37 cellular contexts compared by ENCODE assay signal in the genomic region with DNA sequence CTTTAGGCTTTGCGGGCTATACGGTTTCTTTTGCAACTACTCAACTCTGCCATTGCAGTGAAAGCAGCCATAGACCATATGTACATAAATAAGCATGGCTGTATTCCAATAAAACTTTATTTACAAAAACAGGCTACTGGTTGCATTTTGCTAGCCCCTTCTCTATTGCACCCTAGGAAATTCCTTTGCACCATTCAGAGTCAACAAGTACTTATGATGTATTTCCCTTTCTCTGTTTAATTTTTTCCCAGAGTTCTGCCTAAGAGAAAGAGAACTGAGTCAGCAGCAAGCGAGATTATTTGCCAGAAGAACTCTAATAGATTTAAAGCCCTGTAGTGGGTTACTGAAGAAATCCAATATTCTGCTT. TPM values are rescaled to one million over a fixed set of nuclear protein-coding genes. Genes with fewer than 3 reads are reported as not detected.
"Had no signal": no experiment of that assay in that cellular context is flagged by ENCODE, and none has a peak within 500 bp of the region (broad histone marks: within the 10 kb centered on the region; RNA-seq: fewer than 3 reads in every experiment).

No MANE protein-coding gene starts in this region.

- H3K27ac ChIP-seq: KMS-11 had no signal

- H3K36me3 ChIP-seq: MG63 had no signal

- H3K4me2 ChIP-seq: KMS-11 had no signal

- DNase-seq: Karpas-422, Kasumi-1, MG63, MM.1S, MV-4-11, NCI-H1048, NCI-H1092, NCI-H1092 treated with DMSO at 0.1 percent for 48 hours, NCI-H1105, NCI-H1105 treated with DMSO at 0.1 percent for 48 hours, NCI-H1417, NCI-H1417 treated with DMSO at 0.1 percent for 48 hours, NCI-H1436, NCI-H1436 treated with DMSO at 0.1 percent for 48 hours, NCI-H146, NCI-H1694, NCI-H1694 treated with DMSO at 0.1 percent for 48 hours, NCI-H187, NCI-H187 treated with DMSO at 0.1 percent for 48 hours, NCI-H1930, NCI-H2029, NCI-H2029 treated with DMSO at 0.1 percent for 48 hours, NCI-H2081, NCI-H2081 treated with DMSO at 0.1 percent for 48 hours, NCI-H2107, NCI-H2171, NCI-H2171 treated with DMSO at 0.1 percent for 48 hours, NCI-H2227 treated with DMSO at 0.1 percent for 48 hours, NCI-H226, NCI-H345, NCI-H446, NCI-H446 treated with DMSO at 0.1 percent for 48 hours, NCI-H510A, NCI-H510A treated with DMSO at 0.1 percent for 48 hours had no signal

- H3K4me3 ChIP-seq: MG63 had no signal

- H3K9me3 ChIP-seq: MG63 had no signal

- H3K27me3 ChIP-seq: MG63 had no signal

- H3K9ac ChIP-seq: KMS-11 had no signal

RNA-seq across cellular contexts. Expression of a gene that starts 33.8 kb away (rescaled TPM):
- total RNA-seq: LHCN-M2, NCI-H460 had no signal
